24 cellular contexts compared by ENCODE assay signal in genomic region chr22:40417881-40418280, GRCh38. TPM values are rescaled to one million over a fixed set of nuclear protein-coding genes. Genes with fewer than 3 reads are reported as not detected.
A peak's percentile ranks its signal among the peaks of the same experiment; 100 is the strongest.
DNase-seq lines count a peak whose midpoint lies in the region; ATAC-seq and TF ChIP-seq lines count a peak whose summit lies in the region.
"Had no signal": no experiment of that assay in that cellular context is flagged by ENCODE, and none has a peak within 500 bp of the region (broad histone marks: within the 10 kb centered on the region; RNA-seq: fewer than 3 reads in every experiment).

No MANE protein-coding gene starts in this region.

- H3K36me3 ChIP-seq in KOPT-K1 (ENCODE audit: insufficient read depth, low read length), result peaks cover 85% of the 10 kb centered on the region

- POLR2A ChIA-PET in activated naive CD8-positive, alpha-beta T cell treated with anti-CD3 and anti-CD28 coated beads, Interleukin-2, amount 10 ng/mL, durations not matched to agents 7 days and 5 days (lab: Charles Lee), result interaction anchor here (0.8 to 1.0 kb wide), 2 partner anchors 9 to 42 kb away, joined by 3 to 5 read pairs; no protein-coding TSS in a partner anchor

- peaks cover 24% of the 10 kb centered on the region for H3K4me1 Mint-ChIP-seq in activated naive CD8-positive, alpha-beta T cell treated with anti-CD3 and anti-CD28 coated beads, Interleukin-2, amount 10 ng/mL, durations not matched to agents 7 days and 5 days
- H3K4me1 Mint-ChIP-seq in activated naive CD8-positive, alpha-beta T cell treated with anti-CD3 and anti-CD28 coated beads, Interleukin-2, amount 50 U/mL, for 24 hours, result peaks cover 35% of the 10 kb centered on the region
- H3K4me1 Mint-ChIP-seq in stimulated activated effector memory CD8-positive, alpha-beta T cell treated with anti-CD3 and anti-CD28 coated beads, Interleukin-12 subunit alpha, Interleukin-12 subunit beta, amount 100 ng/mL, for 72 hours, result peaks cover 42% of the 10 kb centered on the region

- H3K27ac ChIP-seq in KOPT-K1 (ENCODE audit: low read depth, low read length, poor library complexity, severe bottlenecking), result peak overlapping the region; percentile 44
- peak overlapping the region; percentile 22 for H3K27ac ChIP-seq in angular gyrus (ENCODE audit: low read depth, low read length)
- H3K27ac ChIP-seq: esophagus muscularis mucosa, tibial nerve had no signal

- DNase-seq in activated naive CD8-positive, alpha-beta T cell treated with anti-CD3 and anti-CD28 coated beads, Interleukin-2, amount 10 ng/mL, durations not matched to agents 7 days and 5 days, result no peak
- no peak for DNase-seq in activated naive CD8-positive, alpha-beta T cell treated with anti-CD3 and anti-CD28 coated beads, Interleukin-2, amount 50 U/mL, for 24 hours
- DNase-seq in stimulated activated effector memory CD8-positive, alpha-beta T cell treated with anti-CD3 and anti-CD28 coated beads, Interleukin-12 subunit alpha, Interleukin-12 subunit beta, amount 100 ng/mL, for 72 hours (ENCODE audit: low spot score in 2 of 2), result no peak
- DNase-seq in GM13976 (ENCODE audit: low spot score) (no peak), NCI-H1417 treated with DMSO at 0.1 percent for 48 hours (lab: John Stamatoyannopoulos, UW) (no peak)
- DNase-seq: activated effector memory CD4-positive, alpha-beta T cell treated with anti-CD3 and anti-CD28 coated beads, Interleukin-2, amount 50 U/mL, for 16 hours; activated T-cell treated with anti-CD3 and anti-CD28 coated beads for 4 hours; BE2C; cortex of kidney; DMS79; foreskin melanocyte; GF-D8; immature natural killer cell; left colon; NCI-H2081; NCI-H226 had no signal

- no peak overlapping the region for H3K4me3 Mint-ChIP-seq in activated naive CD8-positive, alpha-beta T cell treated with anti-CD3 and anti-CD28 coated beads, Interleukin-2, amount 10 ng/mL, durations not matched to agents 7 days and 5 days
- no peak overlapping the region for H3K4me3 Mint-ChIP-seq in activated naive CD8-positive, alpha-beta T cell treated with anti-CD3 and anti-CD28 coated beads, Interleukin-2, amount 50 U/mL, for 24 hours
- no peak overlapping the region for H3K4me3 Mint-ChIP-seq in stimulated activated effector memory CD8-positive, alpha-beta T cell treated with anti-CD3 and anti-CD28 coated beads, Interleukin-12 subunit alpha, Interleukin-12 subunit beta, amount 100 ng/mL, for 72 hours
- H3K4me3 Mint-ChIP-seq: immature natural killer cell; memory B cell; T-helper 1 cell treated with Interleukin-12 subunit alpha and Interleukin-12 subunit beta and Interleukin-4 antibody, amounts not matched to agents 30 μg/mL and 1 μg/mL, for 36 hours had no signal

- peaks cover 33% of the 10 kb centered on the region for H3K36me3 Mint-ChIP-seq in activated naive CD8-positive, alpha-beta T cell treated with anti-CD3 and anti-CD28 coated beads, Interleukin-2, amount 10 ng/mL, durations not matched to agents 7 days and 5 days
- H3K36me3 Mint-ChIP-seq in activated naive CD8-positive, alpha-beta T cell treated with anti-CD3 and anti-CD28 coated beads, Interleukin-2, amount 50 U/mL, for 24 hours (ENCODE audit: low read depth), result peaks cover 34% of the 10 kb centered on the region
- H3K36me3 Mint-ChIP-seq in stimulated activated effector memory CD8-positive, alpha-beta T cell treated with anti-CD3 and anti-CD28 coated beads, Interleukin-12 subunit alpha, Interleukin-12 subunit beta, amount 100 ng/mL, for 72 hours, result peaks cover 90% of the 10 kb centered on the region

- H3K9me3 Mint-ChIP-seq in activated naive CD8-positive, alpha-beta T cell treated with anti-CD3 and anti-CD28 coated beads, Interleukin-2, amount 10 ng/mL, durations not matched to agents 7 days and 5 days, result no peaks in the 10 kb centered on the region
- H3K9me3 Mint-ChIP-seq in activated naive CD8-positive, alpha-beta T cell treated with anti-CD3 and anti-CD28 coated beads, Interleukin-2, amount 50 U/mL, for 24 hours, result no peaks in the 10 kb centered on the region
- no peaks in the 10 kb centered on the region for H3K9me3 Mint-ChIP-seq in stimulated activated effector memory CD8-positive, alpha-beta T cell treated with anti-CD3 and anti-CD28 coated beads, Interleukin-12 subunit alpha, Interleukin-12 subunit beta, amount 100 ng/mL, for 72 hours
- H3K9me3 Mint-ChIP-seq: immature natural killer cell; memory B cell; T-helper 1 cell treated with Interleukin-12 subunit alpha and Interleukin-12 subunit beta and Interleukin-4 antibody, amounts not matched to agents 30 μg/mL and 1 μg/mL, for 36 hours had no signal

- no peak for TF ChIP-seq CTCF in GM13976 (IDR thresholded peaks at IDR 0.05; ENCODE audit: borderline replicate concordance, control extremely low read depth, extremely low read depth, insufficient read depth, missing control alignments)

- no peaks in the 10 kb centered on the region for H3K27me3 Mint-ChIP-seq in activated naive CD8-positive, alpha-beta T cell treated with anti-CD3 and anti-CD28 coated beads, Interleukin-2, amount 10 ng/mL, durations not matched to agents 7 days and 5 days
- H3K27me3 Mint-ChIP-seq in activated naive CD8-positive, alpha-beta T cell treated with anti-CD3 and anti-CD28 coated beads, Interleukin-2, amount 50 U/mL, for 24 hours, result no peaks in the 10 kb centered on the region
- H3K27me3 Mint-ChIP-seq: memory B cell had no signal

- H3K27ac Mint-ChIP-seq in activated naive CD8-positive, alpha-beta T cell treated with anti-CD3 and anti-CD28 coated beads, Interleukin-2, amount 10 ng/mL, durations not matched to agents 7 days and 5 days, result peak overlapping the region; percentile 14
- H3K27ac Mint-ChIP-seq in activated naive CD8-positive, alpha-beta T cell treated with anti-CD3 and anti-CD28 coated beads, Interleukin-2, amount 50 U/mL, for 24 hours, result no peak overlapping the region
- H3K27ac Mint-ChIP-seq in stimulated activated effector memory CD8-positive, alpha-beta T cell treated with anti-CD3 and anti-CD28 coated beads, Interleukin-12 subunit alpha, Interleukin-12 subunit beta, amount 100 ng/mL, for 72 hours, result peak overlapping the region; percentile 96
- H3K27ac Mint-ChIP-seq: memory B cell; T-helper 1 cell treated with Interleukin-12 subunit alpha and Interleukin-12 subunit beta and Interleukin-4 antibody, amounts not matched to agents 30 μg/mL and 1 μg/mL, for 36 hours had no signal

- no peak for ATAC-seq in activated naive CD8-positive, alpha-beta T cell treated with anti-CD3 and anti-CD28 coated beads, Interleukin-2, amount 10 ng/mL, durations not matched to agents 7 days and 5 days (ENCODE audit: low read depth)
- no peak for ATAC-seq in activated naive CD8-positive, alpha-beta T cell treated with anti-CD3 and anti-CD28 coated beads, Interleukin-2, amount 50 U/mL, for 24 hours
- ATAC-seq in stimulated activated effector memory CD8-positive, alpha-beta T cell treated with anti-CD3 and anti-CD28 coated beads, Interleukin-12 subunit alpha, Interleukin-12 subunit beta, amount 100 ng/mL, for 72 hours, result no peak
- no peak for ATAC-seq in GM18909 (IDR thresholded peaks at IDR 0.05; ENCODE audit: poor library complexity, unreplicated experiment)
- ATAC-seq: left colon had no signal

- no peaks in the 10 kb centered on the region for H3K9me3 ChIP-seq in KOPT-K1 (ENCODE audit: insufficient read depth, low read length, poor library complexity, severe bottlenecking)
- H3K9me3 ChIP-seq: BE2C, esophagus muscularis mucosa, HAP-1, tibial nerve had no signal

- in situ Hi-C loops in GM13976 (cut with MboI; ENCODE audit: low sequenced_read_pairs, unreplicated experiment), result no loop called here

RNA-seq across cellular contexts. Expression of gene SGSM3, which starts 47.5 kb away (rescaled TPM):
- total RNA-seq in activated naive CD8-positive, alpha-beta T cell treated with anti-CD3 and anti-CD28 coated beads, Interleukin-2, amount 10 ng/mL, durations not matched to agents 7 days and 5 days, result 100 to 1,000 TPM; 101 to 115 TPM
